ENCODE assay signal across 16 cellular contexts in genomic region chr12:49050507-49051372, GRCh38. TPM values are rescaled to one million over a fixed set of nuclear protein-coding genes. Genes with fewer than 3 reads are reported as not detected.
DNase-seq lines count a peak whose midpoint lies in the region; ATAC-seq and TF ChIP-seq lines count a peak whose summit lies in the region.
"Had no signal": no experiment of that assay in that cellular context is flagged by ENCODE, and none has a peak within 500 bp of the region (broad histone marks: within the 10 kb centered on the region; RNA-seq: fewer than 3 reads in every experiment).

No MANE protein-coding gene starts in this region.

- H3K9me3 Mint-ChIP-seq in CD14-positive monocyte (no peaks in the 10 kb centered on the region), HFFc6 (no peaks in the 10 kb centered on the region)
- H3K9me3 Mint-ChIP-seq: GM23338 had no signal

- H3K36me3 ChIP-seq in spleen = peaks cover 14 to 96% (median 94%) of the 10 kb centered on the region in 6 donors

- peaks cover 0 to 3% (median 0%) of the 10 kb centered on the region in 3 donors for H3K27me3 Mint-ChIP-seq in CD14-positive monocyte (ENCODE audit: low read depth in 3 of 3)
- no peaks in the 10 kb centered on the region for H3K27me3 Mint-ChIP-seq in HFFc6 (ENCODE audit: insufficient read depth)

- TF ChIP-seq CTCF in CD14-positive monocyte (IDR thresholded peaks at IDR 0.05) (no peak), HFFc6 (IDR thresholded peaks at IDR 0.05) (no peak), spleen (IDR thresholded peaks at IDR 0.05 in 8 of 11, conservative IDR thresholded peaks at IDR 0.05 in 3 of 11) (no peak)

- TF ChIP-seq POLR2A in spleen (IDR thresholded peaks at IDR 0.05) = no peak

- H3K27ac ChIP-seq in spleen = no peak overlapping the region
- H3K27ac ChIP-seq: SK-N-MC had no signal

- no peaks in the 10 kb centered on the region for H3K9me3 ChIP-seq in spleen

- WGBS in spleen, 5 donors = 90 to 98% (median 95%) methylated on average over 12 to 13 of the region's 13 CpGs

- H3K27me3 ChIP-seq in spleen (replicated peaks in 1 of 7) = no peaks in the 10 kb centered on the region

- H3K4me1 Mint-ChIP-seq in CD14-positive monocyte = peaks cover 11% of the 10 kb centered on the region
- H3K4me1 Mint-ChIP-seq in HFFc6 (ENCODE audit: low read depth) = peaks cover 33% of the 10 kb centered on the region

- peaks cover 12 to 28% (median 16%) of the 10 kb centered on the region in 6 donors for H3K4me1 ChIP-seq in spleen

- ATAC-seq in HG03354 (IDR thresholded peaks at IDR 0.05; ENCODE audit: poor library complexity, severe bottlenecking, unreplicated experiment) = no peak
- ATAC-seq in GM19351 (IDR thresholded peaks at IDR 0.05; ENCODE audit: unreplicated experiment) = no peak
- ATAC-seq: GM23338 had no signal

- DNase-seq in CD14-positive monocyte (ENCODE audit: low spot score) (no peak), HFFc6 (no peak), epidermal melanocyte (ENCODE audit: insufficient read length, low spot score) (peak; percentile 14), spleen (peak; percentile 43), amniotic stem cell (lab: John Stamatoyannopoulos, UW) (no peak)
- DNase-seq: C1 segment of cervical spinal cord, DND-41, HCEC 1CT, NCI-H1092 treated with DMSO at 0.1 percent for 48 hours, NCI-H2081 treated with DMSO at 0.1 percent for 48 hours, SHP77 had no signal

- intact Hi-C loops in CD14-positive monocyte (cut with micrococcal nuclease) = no loop called here
- intact Hi-C loops in spleen (cut with DNase I; ENCODE audit: low total_unique reads) = no loop called here

- H3K4me3 Mint-ChIP-seq in CD14-positive monocyte (no peak overlapping the region), HFFc6 (no peak overlapping the region)
- H3K4me3 Mint-ChIP-seq: GM23338 had no signal

- no peak overlapping the region for H3K4me3 ChIP-seq in spleen
- H3K4me3 ChIP-seq: GM23338, SK-N-MC had no signal

- H3K27ac Mint-ChIP-seq in CD14-positive monocyte (peak overlapping the region in 4 of 7 donors; percentile 6 to 79 (median 32)), HFFc6 (peak overlapping the region; percentile 80)
- H3K27ac Mint-ChIP-seq: GM23338 had no signal

- peaks cover 90 to 99% of the 10 kb centered on the region in 2 donors for H3K36me3 Mint-ChIP-seq in CD14-positive monocyte
- peaks cover 52% of the 10 kb centered on the region for H3K36me3 Mint-ChIP-seq in HFFc6 (ENCODE audit: low read depth)

RNA-seq across cellular contexts. Expression of gene KMT2D, which starts 9.9 kb away (rescaled TPM):
- polyA plus RNA-seq in CD14-positive monocyte (1 to 10 TPM; 1.2 to 2.7 TPM), spleen (10 to 100 TPM in 1 of 3 donors, 1 to 10 TPM in 2; 5.1 to 42.1 (median 6.0) TPM)
- 10 to 100 TPM; 43.9 to 66.6 (median 48.4) TPM for total RNA-seq in HFFc6 (2021; fragmentation: NEBNext Ultra II Directional; extraction: Animal tissue kit (Norgen Biotek cat#: 25700))
- 100 to 1,000 TPM; 115 to 172 (median 163) TPM for total RNA-seq in spleen

RNA-seq across cellular contexts. Expression of gene RHEBL1, which starts 19.0 kb away (rescaled TPM):
- polyA plus RNA-seq in CD14-positive monocyte (under 1 TPM; 0.17 to 0.50 TPM), spleen (1 to 10 TPM; 3.9 to 6.7 (median 5.5) TPM)
- total RNA-seq in HFFc6 (2021; fragmentation: NEBNext Ultra II Directional; extraction: Animal tissue kit (Norgen Biotek cat#: 25700)) = 1 to 10 TPM in 1 of 6 experiments, under 1 TPM in 5; 0.60 to 1.6 (median 0.86) TPM
- total RNA-seq in spleen = 1 to 10 TPM; 2.0 to 4.3 (median 2.5) TPM

RNA-seq across cellular contexts. Expression of gene PRKAG1, which starts 32.2 kb away (rescaled TPM):
- polyA plus RNA-seq in CD14-positive monocyte (10 to 100 TPM; 50.1 to 58.9 TPM), spleen (10 to 100 TPM; 34.1 to 41.4 (median 39.8) TPM)
- total RNA-seq in HFFc6 (2021; fragmentation: NEBNext Ultra II Directional; extraction: Animal tissue kit (Norgen Biotek cat#: 25700)) = 10 to 100 TPM; 79.0 to 92.0 (median 83.3) TPM
- total RNA-seq in spleen = 10 to 100 TPM; 40.2 to 47.2 (median 44.6) TPM

RNA-seq across cellular contexts. Expression of gene DHH, which starts 43.9 kb away (rescaled TPM):
- not detected for polyA plus RNA-seq in CD14-positive monocyte
- total RNA-seq in HFFc6 (2021; fragmentation: NEBNext Ultra II Directional; extraction: Animal tissue kit (Norgen Biotek cat#: 25700)) = under 1 TPM in 1 of 6 experiments, not detected in 5; 0.07 TPM
- 1 to 10 TPM in 3 of 7 donors, under 1 TPM in 4; 0.33 to 2.6 (median 0.79) TPM for total RNA-seq in spleen
- under 1 TPM; 0.09 to 0.74 (median 0.59) TPM for polyA plus RNA-seq in spleen
- total RNA-seq: G401, GM23338 had no signal
- polyA plus RNA-seq: GM23338 had no signal

RNA-seq across cellular contexts. Expression of gene DDN, which starts 51.6 kb away (rescaled TPM):
- polyA plus RNA-seq in CD14-positive monocyte (not detected), spleen (under 1 TPM; 0.09 to 0.64 (median 0.42) TPM)
- under 1 TPM; 0.17 to 0.40 (median 0.23) TPM for total RNA-seq in HFFc6 (2021; fragmentation: NEBNext Ultra II Directional; extraction: Animal tissue kit (Norgen Biotek cat#: 25700))
- total RNA-seq in spleen = 1 to 10 TPM in 1 of 7 donors, under 1 TPM in 5, not detected in 1; 0.15 to 2.0 (median 0.40) TPM
- polyA plus RNA-seq: GM23338 had no signal

Comparison
In these comparisons a context has a peak if more than half of its experiments do, and no peak if none do; other contexts are left out.
1. DNase-seq: peak in epidermal melanocyte (single experiment) and spleen (single experiment); none in CD14-positive monocyte (single experiment), HFFc6 (single experiment) and amniotic stem cell (single experiment).